In the genomic region with DNA sequence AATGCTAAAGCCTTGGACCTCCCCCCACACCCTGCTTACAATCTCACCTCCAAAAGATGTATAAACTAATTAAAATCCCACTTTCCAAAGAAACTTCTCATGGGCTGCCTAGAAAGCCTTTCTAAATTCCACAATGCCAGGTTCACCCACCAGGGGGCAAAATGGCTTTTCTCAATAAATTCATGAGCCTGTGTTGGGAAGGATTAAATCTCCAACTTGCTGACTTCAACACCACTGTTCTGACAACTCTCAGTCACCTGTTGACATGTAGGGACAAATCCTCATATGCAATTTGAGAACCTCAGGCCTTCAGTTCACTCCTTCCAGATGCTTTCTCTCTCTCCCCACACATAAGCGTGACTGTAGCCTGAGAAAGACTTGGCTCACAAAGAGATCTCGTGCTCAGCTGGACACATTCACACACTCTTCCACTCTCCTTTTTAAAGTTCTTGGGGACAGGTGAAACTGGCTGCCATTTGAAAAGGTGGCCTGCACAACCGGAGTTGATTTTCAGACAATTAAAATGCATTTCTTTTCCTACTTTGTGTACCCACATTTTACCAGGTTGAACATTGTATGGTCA, we compare ENCODE assay signal across 10 cellular contexts.
A peak's percentile ranks its signal among the peaks of the same experiment; 100 is the strongest.
DNase-seq lines count a peak whose midpoint lies in the region; ATAC-seq, FAIRE-seq and TF ChIP-seq lines count a peak whose summit lies in the region.
"Had no signal": no experiment of that assay in that cellular context is flagged by ENCODE, and none has a peak within 500 bp of the region (broad histone marks: within the 10 kb centered on the region; RNA-seq: fewer than 3 reads in every experiment).

No MANE protein-coding gene starts in this region.

- ATAC-seq in HG02970 (IDR thresholded peaks at IDR 0.05; ENCODE audit: low FRiP score, unreplicated experiment) (no peak), HG03097 (IDR thresholded peaks at IDR 0.05; ENCODE audit: low FRiP score, unreplicated experiment) (no peak)

- H3K4me2 ChIP-seq in KMS-11 (no peak overlapping the region), osteoblast (ENCODE audit: insufficient read depth, low read length) (no peak overlapping the region)

- H3K79me2 ChIP-seq in KMS-11 (ENCODE audit: insufficient read depth, low read depth) (no peaks in the 10 kb centered on the region), osteoblast (ENCODE audit: insufficient read depth, low read length) (no peaks in the 10 kb centered on the region)

- H4K20me1 ChIP-seq in KMS-11 (ENCODE audit: insufficient read depth): no peaks in the 10 kb centered on the region
- H4K20me1 ChIP-seq in osteoblast (ENCODE audit: insufficient read depth, low read length): no peaks in the 10 kb centered on the region

- H3K27ac ChIP-seq in KMS-11 (no peak overlapping the region), brain microvascular endothelial cell (no peak overlapping the region), osteoblast (ENCODE audit: low read depth, low read length) (no peak overlapping the region), small intestine (ENCODE audit: low read depth in 1 of 2, low read length in 1 of 2) (no peak overlapping the region)

- no peak for FAIRE-seq in small intestine (lab: Jason Lieb, UNC)
- FAIRE-seq: RCC 7860 had no signal

- DNase-seq in SIG-M5 treated with dmso at 0.1 percent for 504 hours (lab: John Stamatoyannopoulos, UW; ENCODE audit: unreplicated experiment) (peak; percentile 20), SIG-M5 (lab: John Stamatoyannopoulos, UW) (no peak), brain microvascular endothelial cell (no peak), osteoblast (ENCODE audit: insufficient read length, low spot score, missing footprints) (no peak), small intestine (no peak)
- DNase-seq: GDM1 had no signal

- H3K4me1 ChIP-seq in KMS-11 (ENCODE audit: low read depth, poor library complexity, severe bottlenecking) (peaks cover 6% of the 10 kb centered on the region), osteoblast (ENCODE audit: insufficient read depth, low read length) (no peaks in the 10 kb centered on the region), small intestine (ENCODE audit: control insufficient read depth in 2 of 2, insufficient read depth in 1 of 2, low read depth in 1 of 2, low read length in 1 of 2) (no peaks in the 10 kb centered on the region)

- WGBS in small intestine, 3 donors: 66 to 92% (median 83%) methylated on average over 3 of the region's 3 CpGs

- in situ Hi-C loops in brain microvascular endothelial cell (cut with HindIII; ENCODE audit: low pct_ligation_motif_present, low sequenced_read_pairs): no loop called here

- H3K9me3 ChIP-seq in osteoblast (ENCODE audit: low read depth, low read length): no peaks in the 10 kb centered on the region
- H3K9me3 ChIP-seq in small intestine (ENCODE audit: control insufficient read depth, low read depth): no peaks in the 10 kb centered on the region

- H3K27me3 ChIP-seq in KMS-11 (ENCODE audit: insufficient read depth, low read depth): no peaks in the 10 kb centered on the region
- H3K27me3 ChIP-seq in brain microvascular endothelial cell (replicated peaks): no peaks in the 10 kb centered on the region
- no peaks in the 10 kb centered on the region for H3K27me3 ChIP-seq in osteoblast (ENCODE audit: insufficient read depth, low read length)
- no peaks in the 10 kb centered on the region for H3K27me3 ChIP-seq in small intestine (ENCODE audit: control insufficient read depth in 2 of 2, insufficient read depth in 2 of 2, low read length in 2 of 2)

- TF ChIP-seq CTCF in KMS-11 (conservative IDR thresholded peaks at IDR 0.05; ENCODE audit: low read depth, low read length): peak; percentile 54
- peak; percentile 57 for TF ChIP-seq CTCF in brain microvascular endothelial cell (IDR thresholded peaks at IDR 0.05; ENCODE audit: low read depth, low read length, missing control alignments)
- peak; percentile 36 for TF ChIP-seq CTCF in osteoblast (IDR thresholded peaks at IDR 0.05; ENCODE audit: extremely low read depth, low read depth, low read length)

- H3K4me3 ChIP-seq in KMS-11 (IDR thresholded peaks at IDR 0.05; ENCODE audit: insufficient read depth, low read depth, low read length): no peak overlapping the region
- H3K4me3 ChIP-seq in brain microvascular endothelial cell (ENCODE audit: low read depth, low read length): no peak overlapping the region
- H3K4me3 ChIP-seq in osteoblast (ENCODE audit: insufficient read depth, low read length): no peak overlapping the region
- H3K4me3 ChIP-seq in small intestine (ENCODE audit: low read depth in 1 of 2, low read length in 2 of 2): no peak overlapping the region

- no peak overlapping the region for H2AFZ ChIP-seq in KMS-11 (ENCODE audit: low read depth)
- H2AFZ ChIP-seq in osteoblast (ENCODE audit: low read length): no peak overlapping the region

- H3K36me3 ChIP-seq in KMS-11 (ENCODE audit: insufficient read depth): no peaks in the 10 kb centered on the region
- no peaks in the 10 kb centered on the region for H3K36me3 ChIP-seq in brain microvascular endothelial cell (replicated peaks)
- no peaks in the 10 kb centered on the region for H3K36me3 ChIP-seq in osteoblast (ENCODE audit: insufficient read depth, low read length)
- no peaks in the 10 kb centered on the region for H3K36me3 ChIP-seq in small intestine (ENCODE audit: control insufficient read depth in 2 of 2, insufficient read depth in 2 of 2, low read length in 2 of 2)

- no peak overlapping the region for H3K9ac ChIP-seq in KMS-11
